In the genomic region with DNA sequence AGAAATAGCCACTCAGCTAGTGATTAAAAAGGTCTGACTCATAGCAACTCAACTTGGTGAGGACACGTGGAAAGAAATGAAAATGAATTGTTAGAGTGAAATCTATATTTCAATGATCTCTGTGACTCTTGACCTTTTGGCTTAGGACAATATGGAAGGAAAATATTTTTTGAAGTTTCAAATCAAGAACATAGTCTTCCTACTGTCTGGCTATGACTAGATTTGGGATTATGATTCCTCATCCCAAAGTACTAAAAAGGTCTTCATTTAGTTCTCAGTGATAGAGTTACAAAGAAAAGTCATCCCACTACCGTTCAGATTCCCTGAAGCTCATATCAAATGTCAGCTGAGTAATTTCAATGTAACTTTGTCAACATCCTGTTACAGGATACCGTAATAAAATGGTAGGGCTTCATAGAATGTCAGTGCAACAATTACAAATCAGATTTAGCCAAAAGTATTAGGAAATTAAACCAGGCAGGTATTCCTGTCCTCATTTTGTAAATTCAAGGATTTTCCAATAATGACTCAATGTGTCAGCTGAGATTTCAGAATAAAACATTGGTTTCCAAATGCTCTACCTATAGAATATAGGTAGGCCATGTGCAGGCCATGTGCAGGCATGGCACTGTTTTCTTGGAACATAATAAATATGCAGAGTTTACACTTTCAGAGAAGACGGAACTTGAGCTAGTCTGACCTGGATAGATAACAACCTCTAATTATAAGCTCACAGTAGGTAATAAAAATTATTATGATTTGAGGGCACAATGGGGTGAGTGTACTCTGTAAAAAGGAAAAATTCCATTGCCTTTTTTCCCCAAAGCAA, we compare ENCODE assay signal across 12 cellular contexts. TPM values are rescaled to one million over a fixed set of nuclear protein-coding genes. Genes with fewer than 3 reads are reported as not detected.
DNase-seq lines count a peak whose midpoint lies in the region; ATAC-seq and TF ChIP-seq lines count a peak whose summit lies in the region.
"Had no signal": no experiment of that assay in that cellular context is flagged by ENCODE, and none has a peak within 500 bp of the region (broad histone marks: within the 10 kb centered on the region; RNA-seq: fewer than 3 reads in every experiment).

No MANE protein-coding gene starts in this region.

- no peak for ATAC-seq in left ventricle myocardium superior
- ATAC-seq in CD4-positive, alpha-beta T cell (ENCODE audit: poor library complexity): no peak
- ATAC-seq: WTC11 had no signal

- no peak for TF ChIP-seq POLR2A in uterus (IDR thresholded peaks at IDR 0.05)

- H3K9me3 Mint-ChIP-seq in CD4-positive, alpha-beta T cell: no peaks in the 10 kb centered on the region
- H3K9me3 Mint-ChIP-seq: WTC11 had no signal

- H3K36me3 ChIP-seq in left ventricle myocardium inferior (peaks cover 8% of the 10 kb centered on the region), uterus (no peaks in the 10 kb centered on the region), colonic mucosa (no peaks in the 10 kb centered on the region)

- POLR2A ChIA-PET in CD4-positive, alpha-beta T cell (lab: Charles Lee): no interaction called here

- no peaks in the 10 kb centered on the region for H3K4me1 ChIP-seq in left ventricle myocardium inferior
- no peaks in the 10 kb centered on the region for H3K4me1 ChIP-seq in uterus
- peaks cover 3% of the 10 kb centered on the region for H3K4me1 ChIP-seq in colonic mucosa

- H3K27ac ChIP-seq in left ventricle myocardium inferior (replicated peaks): peak overlapping the region; percentile 2
- H3K27ac ChIP-seq in uterus: peak overlapping the region; percentile 13 to 32
- no peak overlapping the region for H3K27ac ChIP-seq in colonic mucosa
- H3K27ac ChIP-seq in CD4-positive, alpha-beta T cell (ENCODE audit: low read depth, low read length): no peak overlapping the region

- in situ Hi-C loops in SK-MEL-5 (cut with HindIII; ENCODE audit: low pct_unique_long_range_greater_than_20kb, low sequenced_read_pairs): no loop called here

- no peak overlapping the region for H3K4me3 ChIP-seq in left ventricle myocardium inferior
- H3K4me3 ChIP-seq in fibroblast of villous mesenchyme (ENCODE audit: low read depth, low read length): no peak overlapping the region
- no peak overlapping the region for H3K4me3 ChIP-seq in uterus
- no peak overlapping the region for H3K4me3 ChIP-seq in colonic mucosa
- H3K4me3 ChIP-seq: skin epidermis had no signal

- TF ChIP-seq CTCF in left ventricle myocardium inferior (IDR thresholded peaks at IDR 0.05; ENCODE audit: borderline replicate concordance) (no peak), fibroblast of villous mesenchyme (IDR thresholded peaks at IDR 0.05; ENCODE audit: insufficient read depth, low read depth, low read length) (no peak), uterus (IDR thresholded peaks at IDR 0.05) (no peak), colonic mucosa (IDR thresholded peaks at IDR 0.05) (no peak)
- no peak for TF ChIP-seq CTCF in CD4-positive, alpha-beta T cell (IDR thresholded peaks at IDR 0.05)

- intact Hi-C loops in left ventricle myocardium inferior (cut with micrococcal nuclease): no loop called here
- intact Hi-C loops in left ventricle myocardium superior (cut with micrococcal nuclease): no loop called here
- intact Hi-C loops in uterus (cut with DNase I; ENCODE audit: low total_unique reads): loop anchor here (10.0 kb wide), 1 partner anchor 188 kb away; no protein-coding TSS in a partner anchor
- intact Hi-C loops in colonic mucosa (cut with DNase I): loop anchor here (10.0 kb wide), 1 partner anchor 288 kb away; no protein-coding TSS in a partner anchor
- intact Hi-C loops in CD4-positive, alpha-beta T cell (cut with DNase I, micrococcal nuclease): no loop called here

- H3K9me3 ChIP-seq in left ventricle myocardium inferior (replicated peaks): no peaks in the 10 kb centered on the region
- no peaks in the 10 kb centered on the region for H3K9me3 ChIP-seq in uterus
- no peaks in the 10 kb centered on the region for H3K9me3 ChIP-seq in colonic mucosa
- no peaks in the 10 kb centered on the region for H3K9me3 ChIP-seq in CD4-positive, alpha-beta T cell (ENCODE audit: control insufficient read depth, low read length)

- peaks cover 6% of the 10 kb centered on the region for H3K27me3 Mint-ChIP-seq in CD4-positive, alpha-beta T cell

- H3K36me3 Mint-ChIP-seq in CD4-positive, alpha-beta T cell (ENCODE audit: low read depth): no peaks in the 10 kb centered on the region
- H3K36me3 Mint-ChIP-seq: WTC11 had no signal

- H3K9ac ChIP-seq in colonic mucosa (ENCODE audit: low read depth in 2 of 2, low read length in 2 of 2): no peak overlapping the region

- H3K27ac Mint-ChIP-seq in CD4-positive, alpha-beta T cell: no peak overlapping the region
- H3K27ac Mint-ChIP-seq: WTC11 had no signal

- DNase-seq in left ventricle myocardium inferior (no peak), left ventricle myocardium superior (no peak), SK-MEL-5 (ENCODE audit: low read depth, low spot score) (peak; percentile 34), fibroblast of villous mesenchyme (ENCODE audit: low read depth) (peak; percentile 41), uterus (no peak), colonic mucosa (no peak), NCI-H345 (lab: John Stamatoyannopoulos, UW) (no peak)
- DNase-seq in CD4-positive, alpha-beta T cell: no peak
- DNase-seq: activated gamma-delta T cell had no signal

- CTCF ChIA-PET in CD4-positive, alpha-beta T cell (lab: Charles Lee): interaction anchor here (0.5 kb wide), 1 partner anchor 285 kb away, joined by 3 read pairs; no protein-coding TSS in a partner anchor

- no peak overlapping the region for H3K4me3 Mint-ChIP-seq in CD4-positive, alpha-beta T cell
- H3K4me3 Mint-ChIP-seq: WTC11 had no signal

- H3K4me1 Mint-ChIP-seq in CD4-positive, alpha-beta T cell (ENCODE audit: low read depth): no peaks in the 10 kb centered on the region

- H3K27me3 ChIP-seq in left ventricle myocardium inferior (ENCODE audit: low read depth): no peaks in the 10 kb centered on the region
- no peaks in the 10 kb centered on the region for H3K27me3 ChIP-seq in uterus
- no peaks in the 10 kb centered on the region for H3K27me3 ChIP-seq in colonic mucosa
- H3K27me3 ChIP-seq in CD4-positive, alpha-beta T cell (ENCODE audit: control insufficient read depth, insufficient read depth, low read length): no peaks in the 10 kb centered on the region

RNA-seq across cellular contexts. Expression of a gene that starts 36.0 kb away (rescaled TPM):
- total RNA-seq in left ventricle myocardium inferior (9.2 TPM), left ventricle myocardium superior (9.8 TPM), fibroblast of villous mesenchyme (0.43 and 0.97 TPM in 2 replicates), uterus (10 to 100 TPM; 10.8 to 33.4 (median 15.9) TPM), colonic mucosa (1 to 10 TPM; 1.0 to 1.1 TPM)
- total RNA-seq in SK-MEL-5 (2014; rRNA removed; shearing (Covaris generic)): 3.2 and 3.4 TPM in 2 replicates
- 2.1 and 4.6 TPM in 2 replicates for polyA plus RNA-seq in SK-MEL-5 (2015; cell fraction: cytosol; rRNA removed)
- 14.8 and 15.3 TPM in 2 replicates for polyA plus RNA-seq in SK-MEL-5 (2015; cell fraction: nucleus; rRNA removed)
- total RNA-seq in CD4-positive, alpha-beta T cell: under 1 TPM; 0.28 to 0.58 TPM
- total RNA-seq: OCI-LY7 had no signal

RNA-seq across cellular contexts. Expression of a gene that starts 40.4 kb away (rescaled TPM):
- total RNA-seq in left ventricle myocardium inferior (10.3 TPM), left ventricle myocardium superior (13.3 TPM), fibroblast of villous mesenchyme (34.5 and 38.4 TPM in 2 replicates), uterus (10 to 100 TPM in 3 of 4 donors, 1 to 10 TPM in 1; 10.0 to 58.9 (median 41.1) TPM), colonic mucosa (10 to 100 TPM; 29.9 to 32.3 TPM)
- 37.8 and 39.4 TPM in 2 replicates for total RNA-seq in SK-MEL-5 (2014; rRNA removed; shearing (Covaris generic))
- 51.9 and 84.1 TPM in 2 replicates for polyA plus RNA-seq in SK-MEL-5 (2015; cell fraction: cytosol; rRNA removed)
- polyA plus RNA-seq in SK-MEL-5 (2015; cell fraction: nucleus; rRNA removed): 79.5 and 128 TPM in 2 replicates
- total RNA-seq in CD4-positive, alpha-beta T cell: 10 to 100 TPM; 17.2 to 17.6 TPM

Comparison
In these comparisons a context has a peak if more than half of its experiments do, and no peak if none do; other contexts are left out.
1. DNase-seq: peak in SK-MEL-5 (single experiment) and fibroblast of villous mesenchyme (single experiment); none in left ventricle myocardium inferior (single experiment), left ventricle myocardium superior (single experiment), uterus (0 of 2), colonic mucosa (single experiment), CD4-positive, alpha-beta T cell (0 of 10) and NCI-H345 (single experiment).
2. H3K27ac ChIP-seq: peak in left ventricle myocardium inferior (single experiment) and uterus (2 of 2); none in colonic mucosa (single experiment) and CD4-positive, alpha-beta T cell (single experiment).
3. intact Hi-C loops: an anchor here in uterus (10.0 kb wide) and colonic mucosa (10.0 kb wide); none called in left ventricle myocardium inferior, left ventricle myocardium superior and CD4-positive, alpha-beta T cell.